8 cellular contexts compared by ENCODE assay signal in genomic region chr3:105866656-105867653, GRCh38. TPM values are rescaled to one million over a fixed set of nuclear protein-coding genes. Genes with fewer than 3 reads are reported as not detected.
DNase-seq lines count a peak whose midpoint lies in the region; ATAC-seq and TF ChIP-seq lines count a peak whose summit lies in the region.

No MANE protein-coding gene starts in this region.

- peaks cover 27% of the 10 kb centered on the region for H3K36me3 Mint-ChIP-seq in nephron (ENCODE audit: low read depth)

- H3K27me3 ChIP-seq in effector memory CD4-positive, alpha-beta T cell (replicated peaks; ENCODE audit: control insufficient read depth, insufficient read depth, low read length, poor library complexity, severe bottlenecking): no peaks in the 10 kb centered on the region

- no peaks in the 10 kb centered on the region for H3K27me3 Mint-ChIP-seq in nephron (ENCODE audit: low read depth)

- peak overlapping the region; percentile 94 to 98 (median 97) for H3K4me3 Mint-ChIP-seq in nephron

- no peaks in the 10 kb centered on the region for H3K9me3 Mint-ChIP-seq in nephron

- peak overlapping the region; percentile 99 to 100 (median 99) for H3K27ac Mint-ChIP-seq in nephron

- peak; percentile 4 for DNase-seq in stimulated activated CD4-positive, alpha-beta T cell treated with anti-CD3 and anti-CD28 coated beads, Interleukin-4, amount 100 ng/mL, for 1 hour
- DNase-seq in stimulated activated CD4-positive, alpha-beta T cell treated with anti-CD3 and anti-CD28 coated beads, Interleukin-4, amount 100 ng/mL, for 24 hours: no peak
- DNase-seq in RKO (ENCODE audit: low spot score) (peak; percentile 82), mesenteric fat pad (ENCODE audit: low spot score) (no peak), NCI-H2081 (lab: John Stamatoyannopoulos, UW) (no peak)
- DNase-seq in effector memory CD4-positive, alpha-beta T cell: no peak

- peak overlapping the region; percentile 99 for H3K4me3 ChIP-seq in effector memory CD4-positive, alpha-beta T cell (ENCODE audit: insufficient read depth, low read depth, low read length, poor library complexity, severe bottlenecking)

- H3K36me3 ChIP-seq in effector memory CD4-positive, alpha-beta T cell (ENCODE audit: control insufficient read depth, insufficient read depth, low read length): no peaks in the 10 kb centered on the region

- H3K4me1 Mint-ChIP-seq in nephron: peaks cover 52% of the 10 kb centered on the region

- peak overlapping the region; percentile 79 for H3K27ac ChIP-seq in effector memory CD4-positive, alpha-beta T cell (ENCODE audit: insufficient read depth, low read length, poor library complexity, severe bottlenecking)

- no peak for TF ChIP-seq CTCF in nephron (IDR thresholded peaks at IDR 0.05; ENCODE audit: unreplicated experiment in 3 of 3)

- ATAC-seq in HG02852 (IDR thresholded peaks at IDR 0.05; ENCODE audit: unreplicated experiment): peak; percentile 25

- H3K4me1 ChIP-seq in effector memory CD4-positive, alpha-beta T cell (ENCODE audit: control insufficient read depth, insufficient read depth, low read length, poor library complexity, severe bottlenecking): peaks cover 29% of the 10 kb centered on the region

- no peaks in the 10 kb centered on the region for H3K9me3 ChIP-seq in effector memory CD4-positive, alpha-beta T cell (ENCODE audit: control insufficient read depth, low read length)

RNA-seq across cellular contexts. Expression of gene CBLB, which starts 1.9 kb away (rescaled TPM):
- 97.9 TPM for total RNA-seq in mesenteric fat pad

Comparison
In these comparisons a context has a peak if more than half of its experiments do, and no peak if none do; other contexts are left out.
1. DNase-seq: peak in stimulated activated CD4-positive, alpha-beta T cell treated with anti-CD3 and anti-CD28 coated beads, Interleukin-4, amount 100 ng/mL, for 1 hour (single experiment) and RKO (single experiment); none in stimulated activated CD4-positive, alpha-beta T cell treated with anti-CD3 and anti-CD28 coated beads, Interleukin-4, amount 100 ng/mL, for 24 hours (single experiment), effector memory CD4-positive, alpha-beta T cell (0 of 3), mesenteric fat pad (single experiment) and NCI-H2081 (0 of 2).